Comparison of ENCODE assay signal across 23 cellular contexts in the genomic region with DNA sequence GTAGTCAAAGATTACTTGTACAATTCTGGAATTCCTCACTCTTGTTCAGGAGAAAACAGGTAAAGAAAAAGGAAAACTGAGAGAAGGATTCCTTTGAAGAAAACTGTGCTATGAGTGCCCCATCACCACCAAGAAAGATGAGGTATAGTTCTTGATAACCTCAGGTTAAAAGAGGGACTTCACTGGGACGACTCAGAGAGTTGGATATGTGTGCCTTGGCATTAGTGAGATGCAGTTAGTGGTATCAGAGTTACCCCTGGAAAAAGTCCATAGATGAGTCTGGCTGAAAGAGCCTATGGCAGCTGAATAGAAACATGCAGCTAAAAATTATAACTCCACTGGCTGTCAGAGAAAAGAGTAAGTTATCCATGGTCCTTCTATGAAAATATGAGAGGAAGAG. TPM values are rescaled to one million over a fixed set of nuclear protein-coding genes. Genes with fewer than 3 reads are reported as not detected.
DNase-seq lines count a peak whose midpoint lies in the region; ATAC-seq, FAIRE-seq and TF ChIP-seq lines count a peak whose summit lies in the region.
"Had no signal": no experiment of that assay in that cellular context is flagged by ENCODE, and none has a peak within 500 bp of the region (broad histone marks: within the 10 kb centered on the region; RNA-seq: fewer than 3 reads in every experiment).

No MANE protein-coding gene starts in this region.

- no peaks in the 10 kb centered on the region for H3K9me3 Mint-ChIP-seq in natural killer cell
- no peaks in the 10 kb centered on the region for H3K9me3 Mint-ChIP-seq in natural killer cell treated with Interleukin-12 subunit alpha and Interleukin-12 subunit beta and Interleukin-15 and Interleukin-18, amount 100 ng/mL, for 72 hours
- H3K9me3 Mint-ChIP-seq in naive thymus-derived CD4-positive, alpha-beta T cell, result peaks cover 0 to 18% (median 3%) of the 10 kb centered on the region in 11 donors

- ATAC-seq in natural killer cell (no peak), GM21360 (IDR thresholded peaks at IDR 0.05; ENCODE audit: unreplicated experiment) (no peak), GM19452 (IDR thresholded peaks at IDR 0.05; ENCODE audit: unreplicated experiment) (no peak)
- no peak for ATAC-seq in natural killer cell treated with Interleukin-12 subunit alpha and Interleukin-12 subunit beta and Interleukin-15 and Interleukin-18, amount 100 ng/mL, for 72 hours
- no peak for ATAC-seq in naive thymus-derived CD4-positive, alpha-beta T cell

- H3K36me3 ChIP-seq in naive thymus-derived CD4-positive, alpha-beta T cell (ENCODE audit: control insufficient read depth in 2 of 3, insufficient read depth in 3 of 3, low read length in 3 of 3), result peaks cover 35 to 69% (median 47%) of the 10 kb centered on the region in 3 experiments

- no peaks in the 10 kb centered on the region for H3K27me3 Mint-ChIP-seq in natural killer cell (ENCODE audit: low read depth in 2 of 2)
- H3K27me3 Mint-ChIP-seq in natural killer cell treated with Interleukin-12 subunit alpha and Interleukin-12 subunit beta and Interleukin-15 and Interleukin-18, amount 100 ng/mL, for 72 hours, result no peaks in the 10 kb centered on the region
- no peaks in the 10 kb centered on the region for H3K27me3 Mint-ChIP-seq in naive thymus-derived CD4-positive, alpha-beta T cell

- peaks cover 0 to 12% of the 10 kb centered on the region in 2 donors for H3K4me1 ChIP-seq in naive thymus-derived CD4-positive, alpha-beta T cell (ENCODE audit: control insufficient read depth in 2 of 2, insufficient read depth in 2 of 2, low read length in 2 of 2)
- H3K4me1 ChIP-seq: SJSA1 had no signal

- no peak for TF ChIP-seq CTCF in natural killer cell (IDR thresholded peaks at IDR 0.05)

- peaks cover 62% of the 10 kb centered on the region for H3K36me3 Mint-ChIP-seq in natural killer cell
- peaks cover 66% of the 10 kb centered on the region for H3K36me3 Mint-ChIP-seq in natural killer cell treated with Interleukin-12 subunit alpha and Interleukin-12 subunit beta and Interleukin-15 and Interleukin-18, amount 100 ng/mL, for 72 hours
- H3K36me3 Mint-ChIP-seq in naive thymus-derived CD4-positive, alpha-beta T cell, result peaks cover 41 to 87% (median 79%) of the 10 kb centered on the region in 5 donors

- intact Hi-C loops in natural killer cell (cut with micrococcal nuclease), result no loop called here
- intact Hi-C loops in naive thymus-derived CD4-positive, alpha-beta T cell (cut with micrococcal nuclease), result loop anchor here in 1 of 2 donors (1.0 to 2.0 kb wide), 2 partner anchors 10 to 16 kb away; no protein-coding TSS in a partner anchor

- POLR2A ChIA-PET in naive thymus-derived CD4-positive, alpha-beta T cell (lab: Charles Lee), result interaction anchor here (1.2 to 1.5 kb wide), 3 partner anchors 13 to 31 kb away, joined by 3 to 4 read pairs (median 3); no protein-coding TSS in a partner anchor

- peaks cover 7 to 9% of the 10 kb centered on the region in 2 donors for H3K4me1 Mint-ChIP-seq in natural killer cell
- peaks cover 11 to 27% of the 10 kb centered on the region in 2 donors for H3K4me1 Mint-ChIP-seq in natural killer cell treated with Interleukin-12 subunit alpha and Interleukin-12 subunit beta and Interleukin-15 and Interleukin-18, amount 100 ng/mL, for 72 hours (ENCODE audit: low read depth in 2 of 2)
- H3K4me1 Mint-ChIP-seq in naive thymus-derived CD4-positive, alpha-beta T cell, result peaks cover 2 to 49% (median 25%) of the 10 kb centered on the region in 7 donors

- FAIRE-seq in GM12891 (lab: Jason Lieb, UNC), result peak; percentile 9
- FAIRE-seq: D721Med, GM18507 had no signal

- no peaks in the 10 kb centered on the region for H3K27me3 ChIP-seq in naive thymus-derived CD4-positive, alpha-beta T cell (ENCODE audit: control insufficient read depth in 2 of 2, insufficient read depth in 2 of 2, low read length in 2 of 2)
- H3K27me3 ChIP-seq: MG63, SJSA1 had no signal

- H3K27ac ChIP-seq in naive thymus-derived CD4-positive, alpha-beta T cell (ENCODE audit: low read depth, low read length), result no peak overlapping the region
- H3K27ac ChIP-seq: SJSA1 had no signal

- H3K4me3 Mint-ChIP-seq in natural killer cell, result no peak overlapping the region
- H3K4me3 Mint-ChIP-seq in natural killer cell treated with Interleukin-12 subunit alpha and Interleukin-12 subunit beta and Interleukin-15 and Interleukin-18, amount 100 ng/mL, for 72 hours, result no peak overlapping the region
- no peak overlapping the region for H3K4me3 Mint-ChIP-seq in naive thymus-derived CD4-positive, alpha-beta T cell

- no peaks in the 10 kb centered on the region for H3K9me3 ChIP-seq in naive thymus-derived CD4-positive, alpha-beta T cell (ENCODE audit: control insufficient read depth in 2 of 3, low read length in 3 of 3)
- H3K9me3 ChIP-seq: MG63, SJSA1 had no signal

- peak overlapping the region; percentile 12 to 62 for H3K27ac Mint-ChIP-seq in natural killer cell
- H3K27ac Mint-ChIP-seq in natural killer cell treated with Interleukin-12 subunit alpha and Interleukin-12 subunit beta and Interleukin-15 and Interleukin-18, amount 100 ng/mL, for 72 hours, result no peak overlapping the region
- H3K27ac Mint-ChIP-seq in naive thymus-derived CD4-positive, alpha-beta T cell, result peak overlapping the region in 7 of 9 donors; percentile 6 to 82 (median 53)

- CTCF ChIA-PET in naive thymus-derived CD4-positive, alpha-beta T cell (lab: Charles Lee), result no interaction called here

- DNase-seq in natural killer cell, result no peak
- DNase-seq in natural killer cell treated with Interleukin-12 subunit alpha and Interleukin-12 subunit beta and Interleukin-15 and Interleukin-18, amount 100 ng/mL, for 72 hours (ENCODE audit: low spot score), result no peak
- no peak for DNase-seq in GM12891 (ENCODE audit: insufficient read length, low spot score)
- DNase-seq in naive thymus-derived CD4-positive, alpha-beta T cell, result no peak
- DNase-seq in NCI-H2227 (lab: John Stamatoyannopoulos, UW; ENCODE audit: unreplicated experiment), result no peak
- DNase-seq: C1 segment of cervical spinal cord, GOT3, HCEC 1CT, IMR-90, KG1, MG63, NCI-H2029, NCI-H446 treated with DMSO at 0.1 percent for 48 hours, NCI-H526, NCI-H82, Right ventricle myocardium superior, RPMI8226 had no signal

- H3K4me3 ChIP-seq in naive thymus-derived CD4-positive, alpha-beta T cell (ENCODE audit: low read length), result no peak overlapping the region
- H3K4me3 ChIP-seq: MG63, SJSA1 had no signal

- no peak for TF ChIP-seq POLR2A in GM12891 (IDR thresholded peaks at IDR 0.05; ENCODE audit: low read depth, low read length)

TF ChIP-seq in GM12891, 5 proteins besides CTCF, POLR2A, EP300 and RAD21:
- TF ChIP-seq SPI1 (IDR thresholded peaks at IDR 0.05; ENCODE audit: low read depth, low read length) (no peak), TAF1 (IDR thresholded peaks at IDR 0.05; ENCODE audit: low read depth, low read length) (no peak), POLR2AphosphoS5 (IDR thresholded peaks at IDR 0.05; ENCODE audit: low read depth, low read length) (no peak), PAX5 (IDR thresholded peaks at IDR 0.05; ENCODE audit: insufficient read depth, low read length, severe bottlenecking) (no peak)
TF ChIP-seq in GM12891: peak in this region for 0.

RNA-seq across cellular contexts. Expression of gene LPXN, which starts 28.8 kb away (rescaled TPM):
- 100 to 1,000 TPM in 1 of 3 donors, 10 to 100 TPM in 2; 81.0 to 123 (median 92.5) TPM for total RNA-seq in natural killer cell
- total RNA-seq in natural killer cell treated with Interleukin-12 subunit alpha and Interleukin-12 subunit beta and Interleukin-15 and Interleukin-18, amount 100 ng/mL, for 72 hours, result 100 to 1,000 TPM; 239 to 243 TPM
- 158 TPM for polyA plus RNA-seq in GM12891 (2012; ENCODE audit: low read depth, missing spikeins)
- total RNA-seq in naive thymus-derived CD4-positive, alpha-beta T cell, result 100 to 1,000 TPM in 3 of 5 experiments, 10 to 100 TPM in 2; 58.2 to 147 (median 142) TPM
- 100 to 1,000 TPM; 169 to 215 TPM for polyA plus RNA-seq in naive thymus-derived CD4-positive, alpha-beta T cell

RNA-seq across cellular contexts. Expression of gene ZFP91, which starts 32.0 kb away (rescaled TPM):
- 10 to 100 TPM; 54.8 to 61.8 (median 57.8) TPM for total RNA-seq in natural killer cell
- 10 to 100 TPM; 52.9 to 54.3 TPM for total RNA-seq in natural killer cell treated with Interleukin-12 subunit alpha and Interleukin-12 subunit beta and Interleukin-15 and Interleukin-18, amount 100 ng/mL, for 72 hours
- polyA plus RNA-seq in GM12891 (2012; ENCODE audit: low read depth, missing spikeins), result 22.5 TPM
- total RNA-seq in naive thymus-derived CD4-positive, alpha-beta T cell, result 10 to 100 TPM; 36.9 to 53.8 (median 40.9) TPM
- 1 to 10 TPM; 6.5 to 7.2 TPM for polyA plus RNA-seq in naive thymus-derived CD4-positive, alpha-beta T cell

RNA-seq across cellular contexts. Expression of gene OR5B21, which starts 38.9 kb away (rescaled TPM):
- total RNA-seq in natural killer cell, result under 1 TPM in 2 of 3 donors, not detected in 1; 0.28 to 0.55 TPM
- 1 to 10 TPM; 3.5 to 3.9 TPM for total RNA-seq in natural killer cell treated with Interleukin-12 subunit alpha and Interleukin-12 subunit beta and Interleukin-15 and Interleukin-18, amount 100 ng/mL, for 72 hours
- not detected for polyA plus RNA-seq in GM12891 (2012; ENCODE audit: low read depth, missing spikeins)
- total RNA-seq in naive thymus-derived CD4-positive, alpha-beta T cell, result 1 to 10 TPM in 3 of 5 experiments, not detected in 2; 1.1 to 2.1 (median 1.9) TPM
- polyA plus RNA-seq in naive thymus-derived CD4-positive, alpha-beta T cell, result not detected
- total RNA-seq: A673, IMR-90, Right ventricle myocardium superior, SJSA1 had no signal
- polyA plus RNA-seq: IMR-90 had no signal

Comparison
In these comparisons a context has a peak if more than half of its experiments do, and no peak if none do; other contexts are left out.
1. H3K27ac Mint-ChIP-seq: peak in natural killer cell (2 of 2) and naive thymus-derived CD4-positive, alpha-beta T cell (7 of 9); none in natural killer cell treated with Interleukin-12 subunit alpha and Interleukin-12 subunit beta and Interleukin-15 and Interleukin-18, amount 100 ng/mL, for 72 hours (0 of 2).